ENCODE assay signal across 8 cellular contexts in the genomic region with DNA sequence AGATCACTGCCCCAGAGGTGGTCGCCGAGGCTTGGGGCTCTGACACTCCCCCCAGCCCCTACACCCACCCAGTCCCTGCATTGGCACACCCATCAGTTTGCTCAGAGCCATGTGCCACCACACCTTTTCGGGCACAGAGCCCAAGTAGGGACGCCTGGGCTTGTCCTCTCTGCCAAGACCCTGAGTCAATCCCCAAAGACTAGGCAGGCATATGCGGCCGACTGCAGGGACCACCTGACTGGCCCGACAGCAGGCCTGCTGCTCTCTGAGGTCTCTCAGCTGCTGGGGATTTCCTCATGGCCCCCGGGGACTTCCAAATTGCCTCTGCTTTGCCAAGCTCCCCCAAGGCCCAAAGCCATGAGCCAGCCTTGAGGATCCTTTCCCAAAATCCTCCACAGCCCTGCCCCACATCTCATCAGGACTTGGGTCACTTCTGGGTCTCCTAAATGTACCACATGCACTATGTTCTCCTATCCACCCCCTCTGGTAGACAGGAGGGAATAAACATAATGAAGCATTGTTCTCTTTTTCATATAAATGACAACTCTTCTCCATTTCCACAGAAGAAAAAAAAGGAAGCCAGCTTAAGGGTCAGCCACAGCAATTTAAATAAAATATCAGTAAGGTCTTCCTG. TPM values are rescaled to one million over a fixed set of nuclear protein-coding genes. Genes with fewer than 3 reads are reported as not detected.
DNase-seq lines count a peak whose midpoint lies in the region; ATAC-seq and TF ChIP-seq lines count a peak whose summit lies in the region.

No MANE protein-coding gene starts in this region.

- H3K4me2 ChIP-seq in KMS-11, result peak overlapping the region; percentile 82

- intact Hi-C loops in ascending aorta (cut with DNase I), result loop anchor here (1.0 to 10.0 kb wide), 4 partner anchors 31 to 385 kb away; a partner anchor contains a TSS

- H3K27me3 ChIP-seq in KMS-11 (ENCODE audit: insufficient read depth, low read depth) (no peaks in the 10 kb centered on the region), ascending aorta (no peaks in the 10 kb centered on the region), liver (ENCODE audit: control insufficient read depth in 4 of 4, insufficient read depth in 4 of 4, low read length in 3 of 4) (no peaks in the 10 kb centered on the region)

- H3K9ac ChIP-seq in KMS-11, result peak overlapping the region; percentile 49; the same call in 1 of the 2 replicates
- H3K9ac ChIP-seq in liver (ENCODE audit: low read depth in 1 of 2, low read length in 2 of 2), result peak overlapping the region in 1 of 2 donors; percentile 75

- H3K4me3 Mint-ChIP-seq in type B pancreatic cell, result peak overlapping the region; percentile 81

- TF ChIP-seq CTCF in KMS-11 (conservative IDR thresholded peaks at IDR 0.05; ENCODE audit: low read depth, low read length), result no peak
- TF ChIP-seq CTCF in ascending aorta (IDR thresholded peaks at IDR 0.05), result no peak
- TF ChIP-seq CTCF in liver (IDR thresholded peaks at IDR 0.05; ENCODE audit: low read depth, low read length, missing input control), result no peak
- TF ChIP-seq CTCF in type B pancreatic cell (conservative IDR thresholded peaks at IDR 0.05), result no peak

- 45% methylated on average over 8 of the region's 8 CpGs for WGBS in liver

- H3K36me3 ChIP-seq in KMS-11 (ENCODE audit: insufficient read depth) (no peaks in the 10 kb centered on the region), ascending aorta (no peaks in the 10 kb centered on the region), liver (ENCODE audit: control insufficient read depth in 4 of 4, insufficient read depth in 3 of 4, low read depth in 1 of 4, low read length in 3 of 4) (no peaks in the 10 kb centered on the region)

- no peak for TF ChIP-seq RAD21 in liver (IDR thresholded peaks at IDR 0.05)

- no peaks in the 10 kb centered on the region for H3K9me3 Mint-ChIP-seq in type B pancreatic cell

- ATAC-seq in GM18520 (IDR thresholded peaks at IDR 0.05; ENCODE audit: unreplicated experiment), result no peak
- ATAC-seq in HG03025 (IDR thresholded peaks at IDR 0.05; ENCODE audit: low FRiP score, unreplicated experiment), result no peak

- peak overlapping the region; percentile 48 for H3K27ac Mint-ChIP-seq in type B pancreatic cell

- peaks cover 46% of the 10 kb centered on the region for H3K4me1 Mint-ChIP-seq in type B pancreatic cell (ENCODE audit: unreplicated experiment)

- H3K79me2 ChIP-seq in KMS-11 (ENCODE audit: insufficient read depth, low read depth), result no peaks in the 10 kb centered on the region

- H2AFZ ChIP-seq in KMS-11 (ENCODE audit: low read depth), result peak overlapping the region; percentile 91

- H3K36me3 Mint-ChIP-seq in type B pancreatic cell, result peaks cover 4% of the 10 kb centered on the region

- H3K27ac ChIP-seq in KMS-11, result no peak overlapping the region
- H3K27ac ChIP-seq in ascending aorta, result peak overlapping the region; percentile 62 to 76
- H3K27ac ChIP-seq in liver (ENCODE audit: low read depth in 1 of 2, low read length in 2 of 2), result peak overlapping the region; percentile 60 to 81

- no peaks in the 10 kb centered on the region for H3K9me3 ChIP-seq in ascending aorta
- H3K9me3 ChIP-seq in liver (ENCODE audit: control insufficient read depth in 4 of 4, low read length in 3 of 4), result no peaks in the 10 kb centered on the region

- H4K20me1 ChIP-seq in KMS-11 (ENCODE audit: insufficient read depth), result no peaks in the 10 kb centered on the region

- peak; percentile 51 for DNase-seq in DMS79 treated with DMSO at 0.1 percent for 48 hours (lab: John Stamatoyannopoulos, UW)
- peak in 1 of 2 donors; percentile 71 for DNase-seq in ascending aorta (ENCODE audit: low spot score in 2 of 2)
- no peak for DNase-seq in type B pancreatic cell (ENCODE audit: extremely low spot score, unreplicated experiment)
- no peak for DNase-seq in GM03348 (ENCODE audit: low spot score)

- H3K27me3 Mint-ChIP-seq in type B pancreatic cell, result no peaks in the 10 kb centered on the region

- H3K4me3 ChIP-seq in KMS-11 (IDR thresholded peaks at IDR 0.05; ENCODE audit: insufficient read depth, low read depth, low read length) (no peak overlapping the region), ascending aorta (peak overlapping the region; percentile 57 to 59), liver (ENCODE audit: low read depth in 1 of 3, low read length in 3 of 3) (peak overlapping the region in 2 of 3 donors; percentile 37 to 43)

- H3K4me1 ChIP-seq in KMS-11 (ENCODE audit: low read depth, poor library complexity, severe bottlenecking) (peaks cover 22% of the 10 kb centered on the region), ascending aorta (peaks cover 5 to 24% of the 10 kb centered on the region in 2 donors), liver (ENCODE audit: control insufficient read depth in 4 of 4, insufficient read depth in 4 of 4, low read length in 3 of 4) (peaks cover 13 to 56% (median 45%) of the 10 kb centered on the region in 4 donors)

TF ChIP-seq in liver, 16 proteins besides CTCF, POLR2A, EP300 and RAD21:
- no peak for TF ChIP-seq HNF4G (IDR thresholded peaks at IDR 0.05)
- TF ChIP-seq YY1 (IDR thresholded peaks at IDR 0.05), result no peak
- no peak for TF ChIP-seq TAF1 (conservative IDR thresholded peaks at IDR 0.05)
- no peak for TF ChIP-seq SP1 (IDR thresholded peaks at IDR 0.05)
- TF ChIP-seq EGR1 (IDR thresholded peaks at IDR 0.05; ENCODE audit: low read depth in 2 of 2), result no peak
- TF ChIP-seq JUND (IDR thresholded peaks at IDR 0.05), result no peak
- TF ChIP-seq FOXA1 (IDR thresholded peaks at IDR 0.05), result no peak

RNA-seq across cellular contexts. Expression of a gene that starts 30.6 kb away (rescaled TPM):
- total RNA-seq in ascending aorta, result 185 TPM
- 10 to 100 TPM; 38.2 to 81.6 TPM for total RNA-seq in liver
- polyA plus RNA-seq in liver, result 10 to 100 TPM; 26.3 to 36.4 TPM
- 46.6 and 49.1 TPM in 2 replicates for total RNA-seq in type B pancreatic cell (ENCODE audit: low replicate concordance)
